20 cellular contexts compared by ENCODE assay signal in genomic region chr2:106020032-106020431, GRCh38.
DNase-seq lines count a peak whose midpoint lies in the region; ATAC-seq and TF ChIP-seq lines count a peak whose summit lies in the region.
"Had no signal": no experiment of that assay in that cellular context is flagged by ENCODE, and none has a peak within 500 bp of the region (broad histone marks: within the 10 kb centered on the region; RNA-seq: fewer than 3 reads in every experiment).

No MANE protein-coding gene starts in this region.

- H3K4me3 ChIP-seq in right cardiac atrium (ENCODE audit: low read length) = no peak overlapping the region
- H3K4me3 ChIP-seq: upper lobe of right lung had no signal

- H3K27me3 ChIP-seq in right cardiac atrium (ENCODE audit: control insufficient read depth, insufficient read depth) = no peaks in the 10 kb centered on the region
- H3K27me3 ChIP-seq: upper lobe of right lung had no signal

- no peak overlapping the region for H3K4me3 Mint-ChIP-seq in glutamatergic neuron (ENCODE audit: unreplicated experiment)
- H3K4me3 Mint-ChIP-seq: activated CD4-positive, alpha-beta T cell treated with anti-CD3 and anti-CD28 coated beads, Interleukin-2, amount 10 ng/mL, durations not matched to agents 24 days and 14 days; immature natural killer cell; memory B cell had no signal

- H3K4me1 Mint-ChIP-seq in glutamatergic neuron (ENCODE audit: low read depth, unreplicated experiment) = peaks cover 14% of the 10 kb centered on the region

- intact Hi-C loops in right cardiac atrium (cut with DNase I) = no loop called here

- no peak for TF ChIP-seq CTCF in glutamatergic neuron (IDR thresholded peaks at IDR 0.05; ENCODE audit: partially characterized antibody, unreplicated experiment)

- no peak overlapping the region for H3K27ac ChIP-seq in right cardiac atrium (ENCODE audit: low read length)
- H3K27ac ChIP-seq: upper lobe of right lung had no signal

- H3K9me3 ChIP-seq in right cardiac atrium (ENCODE audit: control insufficient read depth, low read length) = no peaks in the 10 kb centered on the region
- H3K9me3 ChIP-seq: upper lobe of right lung had no signal

- H3K4me1 ChIP-seq in right cardiac atrium (ENCODE audit: control insufficient read depth, insufficient read depth, low read length) = peaks cover 2% of the 10 kb centered on the region

- H3K27ac Mint-ChIP-seq in glutamatergic neuron (ENCODE audit: unreplicated experiment) = no peak overlapping the region
- H3K27ac Mint-ChIP-seq: activated CD4-positive, alpha-beta T cell treated with anti-CD3 and anti-CD28 coated beads, Interleukin-2, amount 10 ng/mL, durations not matched to agents 24 days and 14 days; immature natural killer cell; memory B cell had no signal

- peaks cover 1% of the 10 kb centered on the region for H3K9me3 Mint-ChIP-seq in glutamatergic neuron (ENCODE audit: unreplicated experiment)
- H3K9me3 Mint-ChIP-seq: activated CD4-positive, alpha-beta T cell treated with anti-CD3 and anti-CD28 coated beads, Interleukin-2, amount 10 ng/mL, durations not matched to agents 24 days and 14 days; immature natural killer cell; memory B cell had no signal

- no peaks in the 10 kb centered on the region for H3K27me3 Mint-ChIP-seq in glutamatergic neuron (ENCODE audit: unreplicated experiment)

- WGBS in right cardiac atrium = 31% methylated on average over 4 of the region's 4 CpGs

- no peaks in the 10 kb centered on the region for H3K36me3 Mint-ChIP-seq in glutamatergic neuron (ENCODE audit: unreplicated experiment)
- H3K36me3 Mint-ChIP-seq: immature natural killer cell, memory B cell had no signal

- peak; percentile 15 for DNase-seq in NCI-H69 (lab: John Stamatoyannopoulos, UW)
- DNase-seq in dermis microvascular lymphatic vessel endothelial cell (ENCODE audit: low read depth in 2 of 2) = peak; percentile 15 to 36
- peak in 2 of 3 donors; percentile 24 to 64 for DNase-seq in right cardiac atrium
- DNase-seq in superior temporal gyrus (ENCODE audit: extremely low spot score) = peak; percentile 26
- DNase-seq in CD1c-positive myeloid dendritic cell (ENCODE audit: extremely low spot score) = no peak
- no peak for DNase-seq in glutamatergic neuron
- no peak for DNase-seq in hippocampal formation (lab: John Stamatoyannopoulos, UW)
- DNase-seq: activated CD4-positive, alpha-beta T cell treated with anti-CD3 and anti-CD28 coated beads, Interleukin-2, amount 10 ng/mL, durations not matched to agents 24 days and 14 days; activated CD8-positive, alpha-beta memory T cell treated with anti-CD3 and anti-CD28 coated beads, Interleukin-2, amount 50 U/mL, for 4 hours; activated gamma-delta T cell; AML-193; amniotic stem cell; cortex of kidney; H7; immature natural killer cell; NCI-H446; stimulated activated naive CD4-positive, alpha-beta T cell; SW 1271; upper lobe of right lung had no signal

- peak; percentile 48 to 50 for ATAC-seq in right cardiac atrium
- ATAC-seq: upper lobe of right lung had no signal

Comparison
In these comparisons a context has a peak if more than half of its experiments do, and no peak if none do; other contexts are left out.
1. DNase-seq: peak in NCI-H69 (single experiment), dermis microvascular lymphatic vessel endothelial cell (2 of 2), right cardiac atrium (2 of 3) and superior temporal gyrus (single experiment); none in CD1c-positive myeloid dendritic cell (single experiment), glutamatergic neuron (single experiment) and hippocampal formation (0 of 2).